Comparison of ENCODE assay signal across 8 cellular contexts in genomic region chr12:8038659-8039114, GRCh38. TPM values are rescaled to one million over a fixed set of nuclear protein-coding genes. Genes with fewer than 3 reads are reported as not detected.
A peak's percentile ranks its signal among the peaks of the same experiment; 100 is the strongest.
DNase-seq lines count a peak whose midpoint lies in the region; ATAC-seq and TF ChIP-seq lines count a peak whose summit lies in the region.

No MANE protein-coding gene starts in this region.

- no peak overlapping the region for H3K27ac ChIP-seq in ovary

- H3K4me1 ChIP-seq in ovary (ENCODE audit: insufficient read depth) = peaks cover 22% of the 10 kb centered on the region

- no peaks in the 10 kb centered on the region for H3K27me3 Mint-ChIP-seq in activated naive CD4-positive, alpha-beta T cell treated with anti-CD3 and anti-CD28 coated beads, Interleukin-2, amount 10 ng/mL, durations not matched to agents 7 days and 5 days

- H3K36me3 ChIP-seq in ovary = no peaks in the 10 kb centered on the region

- no peak overlapping the region for H3K27ac Mint-ChIP-seq in activated naive CD4-positive, alpha-beta T cell treated with anti-CD3 and anti-CD28 coated beads, Interleukin-2, amount 10 ng/mL, durations not matched to agents 7 days and 5 days

- H3K9me3 ChIP-seq in ovary = no peaks in the 10 kb centered on the region

- no peak for TF ChIP-seq EP300 in ovary (IDR thresholded peaks at IDR 0.05)

- peaks cover 35% of the 10 kb centered on the region for H3K36me3 Mint-ChIP-seq in activated naive CD4-positive, alpha-beta T cell treated with anti-CD3 and anti-CD28 coated beads, Interleukin-2, amount 10 ng/mL, durations not matched to agents 7 days and 5 days

- peaks cover 54% of the 10 kb centered on the region for H3K4me1 Mint-ChIP-seq in activated naive CD4-positive, alpha-beta T cell treated with anti-CD3 and anti-CD28 coated beads, Interleukin-2, amount 10 ng/mL, durations not matched to agents 7 days and 5 days

- DNase-seq in GM03348 (ENCODE audit: low spot score) = peak; percentile 79
- DNase-seq in NCI-H2107 treated with DMSO at 0.1 percent for 48 hours (lab: John Stamatoyannopoulos, UW; ENCODE audit: unreplicated experiment) = peak; percentile 90
- peak; percentile 63 for DNase-seq in activated naive CD4-positive, alpha-beta T cell treated with anti-CD3 and anti-CD28 coated beads, Interleukin-2, amount 10 ng/mL, durations not matched to agents 7 days and 5 days
- DNase-seq in Right ventricle myocardium inferior (ENCODE audit: missing footprints) = peak; percentile 68
- DNase-seq in ovary = peak in 1 of 5 donors; percentile 49
- DNase-seq in activated CD4-positive, CD25-positive, alpha-beta regulatory T cell treated with anti-CD3 and anti-CD28 coated beads, Interleukin-2, amount 50 U/mL, for 72 hours = no peak
- DNase-seq in GM20000 (ENCODE audit: low spot score) = no peak

- H3K4me3 Mint-ChIP-seq in activated naive CD4-positive, alpha-beta T cell treated with anti-CD3 and anti-CD28 coated beads, Interleukin-2, amount 10 ng/mL, durations not matched to agents 7 days and 5 days = peak overlapping the region; percentile 35

- TF ChIP-seq CTCF in ovary (IDR thresholded peaks at IDR 0.05) (no peak), GM20000 (IDR thresholded peaks at IDR 0.05; ENCODE audit: extremely low read depth, missing control alignments) (no peak)

- 9 to 25% (median 10%) methylated on average over 13 of the region's 13 CpGs for WGBS in ovary, 3 donors

- H3K4me3 ChIP-seq in ovary = peak overlapping the region; percentile 4

- intact Hi-C loops in Right ventricle myocardium inferior (cut with DNase I) = no loop called here
- intact Hi-C loops in ovary (cut with DNase I) = loop anchor here in 1 of 4 donors (5.0 kb wide), 1 partner anchor 34 kb away; no protein-coding TSS in a partner anchor

- ATAC-seq in Right ventricle myocardium inferior (peak; percentile 91), GM21528 (IDR thresholded peaks at IDR 0.05; ENCODE audit: low FRiP score, unreplicated experiment) (no peak)

- CTCF ChIA-PET in activated naive CD4-positive, alpha-beta T cell treated with anti-CD3 and anti-CD28 coated beads, Interleukin-2, amount 10 ng/mL, durations not matched to agents 7 days and 5 days (lab: Charles Lee) = interaction anchor here (0.8 to 3.1 kb wide), 7 partner anchors 8 to 199 kb away, joined by 3 to 21 read pairs (median 6); no protein-coding TSS in a partner anchor

- H3K27me3 ChIP-seq in ovary = no peaks in the 10 kb centered on the region

- TF ChIP-seq POLR2A in ovary (IDR thresholded peaks at IDR 0.05) = no peak

- no peaks in the 10 kb centered on the region for H3K9me3 Mint-ChIP-seq in activated naive CD4-positive, alpha-beta T cell treated with anti-CD3 and anti-CD28 coated beads, Interleukin-2, amount 10 ng/mL, durations not matched to agents 7 days and 5 days

RNA-seq across cellular contexts. Expression of gene FOXJ2, which starts 6.2 kb away (rescaled TPM):
- total RNA-seq in Right ventricle myocardium inferior = 23.4 TPM
- total RNA-seq in ovary = 10 to 100 TPM; 10.5 to 30.8 (median 28.3) TPM
- 10 to 100 TPM; 16.8 to 32.1 TPM for polyA plus RNA-seq in ovary

RNA-seq across cellular contexts. Expression of gene C3AR1, which starts 27.5 kb away (rescaled TPM):
- 9.0 TPM for total RNA-seq in Right ventricle myocardium inferior
- 10 to 100 TPM in 2 of 7 donors, 1 to 10 TPM in 5; 2.5 to 17.6 (median 5.6) TPM for total RNA-seq in ovary
- 10 to 100 TPM in 1 of 2 donors, 1 to 10 TPM in 1; 3.5 to 22.6 TPM for polyA plus RNA-seq in ovary

RNA-seq across cellular contexts. Expression of gene NECAP1, which starts 43.4 kb away (rescaled TPM):
- total RNA-seq in Right ventricle myocardium inferior (16.6 TPM), ovary (10 to 100 TPM; 25.0 to 40.7 (median 36.5) TPM)
- polyA plus RNA-seq in ovary = 10 to 100 TPM; 21.6 to 37.2 TPM

Comparison
In these comparisons a context has a peak if more than half of its experiments do, and no peak if none do; other contexts are left out.
1. DNase-seq: peak in GM03348 (single experiment), NCI-H2107 treated with DMSO at 0.1 percent for 48 hours (single experiment), activated naive CD4-positive, alpha-beta T cell treated with anti-CD3 and anti-CD28 coated beads, Interleukin-2, amount 10 ng/mL, durations not matched to agents 7 days and 5 days (single experiment) and Right ventricle myocardium inferior (single experiment); none in activated CD4-positive, CD25-positive, alpha-beta regulatory T cell treated with anti-CD3 and anti-CD28 coated beads, Interleukin-2, amount 50 U/mL, for 72 hours (single experiment) and GM20000 (single experiment).